ENCODE assay signal across 17 cellular contexts in genomic region chr19:47486900-47487299, GRCh38. TPM values are rescaled to one million over a fixed set of nuclear protein-coding genes. Genes with fewer than 3 reads are reported as not detected.
DNase-seq lines count a peak whose midpoint lies in the region; ATAC-seq, FAIRE-seq and TF ChIP-seq lines count a peak whose summit lies in the region.
"Had no signal": no experiment of that assay in that cellular context is flagged by ENCODE, and none has a peak within 500 bp of the region (broad histone marks: within the 10 kb centered on the region; RNA-seq: fewer than 3 reads in every experiment).

No MANE protein-coding gene starts in this region.

- no peak for TF ChIP-seq RAD21 in K562 (CRISPR knock-in tag; conservative IDR thresholded peaks at IDR 0.05 in 1 of 2, IDR thresholded peaks at IDR 0.05 in 1 of 2)

- intact Hi-C loops in Right ventricle myocardium superior (cut with DNase I): no loop called here
- intact Hi-C loops in left ventricle myocardium inferior (cut with micrococcal nuclease): no loop called here
- intact Hi-C loops in K562 (cut with micrococcal nuclease): no loop called here
- intact Hi-C loops in activated T-helper 2 cell treated with anti-CD3 and anti-CD28 coated beads, Interferon-gamma antibody, Interleukin-2, Interleukin-4, amounts not matched to agents 10 μg/mL and 5 μg/mL and 100 μg/mL, durations not matched to agents 14 hours and 24 hours and 36 hours (cut with micrococcal nuclease): no loop called here

- H3K36me3 ChIP-seq in left ventricle myocardium inferior (peaks cover 35% of the 10 kb centered on the region), K562 (ENCODE audit: control insufficient read depth, insufficient read depth, low read length) (peaks cover 42% of the 10 kb centered on the region)

- H3K27ac ChIP-seq in left ventricle myocardium inferior (replicated peaks) (no peak overlapping the region), K562 (ENCODE audit: extremely low read depth, low read depth, low read length) (no peak overlapping the region)
- H3K27ac ChIP-seq: right atrium auricular region, vagina had no signal

- H3K4me3 ChIP-seq in left ventricle myocardium inferior (no peak overlapping the region), K562 (no peak overlapping the region)
- H3K4me3 ChIP-seq: right atrium auricular region, vagina had no signal

- H3K4me1 ChIP-seq in left ventricle myocardium inferior (peaks cover 21% of the 10 kb centered on the region), K562 (replicated peaks in 1 of 2; ENCODE audit: control insufficient read depth in 2 of 2, insufficient read depth in 2 of 2, low read length in 2 of 2) (peaks cover 3 to 46% of the 10 kb centered on the region in 2 experiments; a peak in 3 of 5 replicates)

- TF ChIP-seq EP300 in K562 (IDR thresholded peaks at IDR 0.05; ENCODE audit: low read length): no peak

- H2AFZ ChIP-seq in K562 (ENCODE audit: low read depth, low read length): no peak overlapping the region

- POLR2A ChIA-PET in K562 (lab: Yijun Ruan, JAX): interaction anchor here (0.6 to 2.0 kb wide), 5 partner anchors 10 to 397 kb away, joined by 3 to 9 read pairs (median 4); no protein-coding TSS in a partner anchor

- no peaks in the 10 kb centered on the region for H3K27me3 ChIP-seq in left ventricle myocardium inferior (ENCODE audit: low read depth)
- H3K27me3 ChIP-seq in K562 (ENCODE audit: control insufficient read depth in 2 of 2, insufficient read depth in 2 of 2, low read length in 2 of 2): no peaks in the 10 kb centered on the region
- H3K27me3 ChIP-seq: right atrium auricular region, vagina had no signal

- TF ChIP-seq POLR2A in K562 (conservative IDR thresholded peaks at IDR 0.05): no peak

- no peaks in the 10 kb centered on the region for H3K9me3 Mint-ChIP-seq in stimulated activated naive CD8-positive, alpha-beta T cell treated with anti-CD3 and anti-CD28 coated beads, Interleukin-15, Interleukin-2, amounts not matched to agents 100 ng/mL and 50 ng/mL, for 24 hours
- no peaks in the 10 kb centered on the region for H3K9me3 Mint-ChIP-seq in activated T-helper 2 cell treated with anti-CD3 and anti-CD28 coated beads, Interferon-gamma antibody, Interleukin-2, Interleukin-4, amounts not matched to agents 10 μg/mL and 5 μg/mL and 100 μg/mL, durations not matched to agents 14 hours and 24 hours and 36 hours

- peak; percentile 35 for DNase-seq in Right ventricle myocardium superior
- DNase-seq in left ventricle myocardium inferior: no peak
- DNase-seq in NCI-H524 (lab: John Stamatoyannopoulos, UW): peak; percentile 61 to 73
- no peak for DNase-seq in K562 (ENCODE audit: extremely low read depth in 1 of 4, low spot score in 3 of 4)
- DNase-seq in activated T-helper 2 cell treated with anti-CD3 and anti-CD28 coated beads, Interferon-gamma antibody, Interleukin-2, Interleukin-4, amounts not matched to agents 10 μg/mL and 5 μg/mL and 100 μg/mL, durations not matched to agents 14 hours and 24 hours and 36 hours (ENCODE audit: low spot score): no peak
- DNase-seq: activated CD4-positive, alpha-beta T cell treated with anti-CD3 and anti-CD28 coated beads for 48 hours; activated effector memory CD4-positive, alpha-beta T cell treated with anti-CD3 and anti-CD28 coated beads, Interleukin-2, amount 50 U/mL, for 16 hours; AML-193; EL; GOT3; NCI-H2107; stimulated activated CD4-positive, alpha-beta T cell treated with anti-CD3 and anti-CD28 coated beads, Interleukin-2, amount 100 ng/mL, for 48 hours had no signal

- FAIRE-seq in K562 (lab: Jason Lieb, UNC): no peak

- H3K4me2 ChIP-seq in K562 (ENCODE audit: insufficient read depth, low read length): no peak overlapping the region

- H3K4me1 Mint-ChIP-seq in stimulated activated naive CD8-positive, alpha-beta T cell treated with anti-CD3 and anti-CD28 coated beads, Interleukin-15, Interleukin-2, amounts not matched to agents 100 ng/mL and 50 ng/mL, for 24 hours (ENCODE audit: low read depth): peaks cover 36% of the 10 kb centered on the region
- H3K4me1 Mint-ChIP-seq in activated T-helper 2 cell treated with anti-CD3 and anti-CD28 coated beads, Interferon-gamma antibody, Interleukin-2, Interleukin-4, amounts not matched to agents 10 μg/mL and 5 μg/mL and 100 μg/mL, durations not matched to agents 14 hours and 24 hours and 36 hours (ENCODE audit: low read depth): peaks cover 22% of the 10 kb centered on the region

- H3K9me1 ChIP-seq in K562 (ENCODE audit: control insufficient read depth, insufficient read depth, low read length): no peaks in the 10 kb centered on the region

- H3K36me3 Mint-ChIP-seq in stimulated activated naive CD8-positive, alpha-beta T cell treated with anti-CD3 and anti-CD28 coated beads, Interleukin-15, Interleukin-2, amounts not matched to agents 100 ng/mL and 50 ng/mL, for 24 hours (ENCODE audit: low read depth): peaks cover 12% of the 10 kb centered on the region
- peaks cover 18% of the 10 kb centered on the region for H3K36me3 Mint-ChIP-seq in activated T-helper 2 cell treated with anti-CD3 and anti-CD28 coated beads, Interferon-gamma antibody, Interleukin-2, Interleukin-4, amounts not matched to agents 10 μg/mL and 5 μg/mL and 100 μg/mL, durations not matched to agents 14 hours and 24 hours and 36 hours (ENCODE audit: low read depth)

- TF ChIP-seq CTCF in left ventricle myocardium inferior (IDR thresholded peaks at IDR 0.05; ENCODE audit: borderline replicate concordance): no peak
- no peak for TF ChIP-seq CTCF in K562 (IDR thresholded peaks at IDR 0.05 in 2 of 3, conservative IDR thresholded peaks at IDR 0.05 in 1 of 3; ENCODE audit: insufficient read depth in 2 of 3, low read depth in 1 of 3, low read length in 3 of 3)

- CTCF ChIA-PET in K562 (lab: Yijun Ruan, JAX; ENCODE audit: low intra/inter-chr PET ratio): no interaction called here

- WGBS in K562 (ENCODE audit: insufficient coverage, low coverage, missing lambda C conversion rate): 79% methylated on average over 9 of the region's 9 CpGs

- H3K4me3 Mint-ChIP-seq in stimulated activated naive CD8-positive, alpha-beta T cell treated with anti-CD3 and anti-CD28 coated beads, Interleukin-15, Interleukin-2, amounts not matched to agents 100 ng/mL and 50 ng/mL, for 24 hours: no peak overlapping the region
- H3K4me3 Mint-ChIP-seq in activated T-helper 2 cell treated with anti-CD3 and anti-CD28 coated beads, Interferon-gamma antibody, Interleukin-2, Interleukin-4, amounts not matched to agents 10 μg/mL and 5 μg/mL and 100 μg/mL, durations not matched to agents 14 hours and 24 hours and 36 hours (ENCODE audit: low read depth): no peak overlapping the region

- in situ Hi-C loops in K562 (cut with MboI): no loop called here

- H3K27me3 Mint-ChIP-seq in stimulated activated naive CD8-positive, alpha-beta T cell treated with anti-CD3 and anti-CD28 coated beads, Interleukin-15, Interleukin-2, amounts not matched to agents 100 ng/mL and 50 ng/mL, for 24 hours: no peaks in the 10 kb centered on the region
- H3K27me3 Mint-ChIP-seq in activated T-helper 2 cell treated with anti-CD3 and anti-CD28 coated beads, Interferon-gamma antibody, Interleukin-2, Interleukin-4, amounts not matched to agents 10 μg/mL and 5 μg/mL and 100 μg/mL, durations not matched to agents 14 hours and 24 hours and 36 hours (ENCODE audit: low read depth): no peaks in the 10 kb centered on the region

- no TSS peak for BruUV-seq in K562 (replicated peaks; lab: Mats Ljungman, UMichigan)

- H3K9me3 ChIP-seq in left ventricle myocardium inferior (replicated peaks): no peaks in the 10 kb centered on the region
- no peaks in the 10 kb centered on the region for H3K9me3 ChIP-seq in K562 (replicated peaks; ENCODE audit: control insufficient read depth, insufficient read depth, low read depth, low read length)
- H3K9me3 ChIP-seq: right atrium auricular region, vagina had no signal

- H3K27ac Mint-ChIP-seq in stimulated activated naive CD8-positive, alpha-beta T cell treated with anti-CD3 and anti-CD28 coated beads, Interleukin-15, Interleukin-2, amounts not matched to agents 100 ng/mL and 50 ng/mL, for 24 hours: peak overlapping the region; percentile 74
- no peak overlapping the region for H3K27ac Mint-ChIP-seq in activated T-helper 2 cell treated with anti-CD3 and anti-CD28 coated beads, Interferon-gamma antibody, Interleukin-2, Interleukin-4, amounts not matched to agents 10 μg/mL and 5 μg/mL and 100 μg/mL, durations not matched to agents 14 hours and 24 hours and 36 hours

- peaks cover 12% of the 10 kb centered on the region for H3K79me2 ChIP-seq in K562 (ENCODE audit: control insufficient read depth, insufficient read depth, low read length)

- no peak for ATAC-seq in Right ventricle myocardium superior (ENCODE audit: poor library complexity)
- no peak for ATAC-seq in K562
- ATAC-seq in GM21825 (IDR thresholded peaks at IDR 0.05; ENCODE audit: unreplicated experiment): no peak
- no peak for ATAC-seq in GM19023 (IDR thresholded peaks at IDR 0.05; ENCODE audit: unreplicated experiment)

- H3K9ac ChIP-seq in K562 (ENCODE audit: insufficient read depth in 1 of 2, low read depth in 2 of 2, low read length in 2 of 2): peak overlapping the region in 1 of 2 experiments; percentile 75; a peak in 2 of 4 replicates

- no peaks in the 10 kb centered on the region for H4K20me1 ChIP-seq in K562 (replicated peaks; ENCODE audit: control insufficient read depth, insufficient read depth, low read length)

RNA-seq across cellular contexts. Expression of gene KPTN, which starts 2.9 kb away (rescaled TPM):
- total RNA-seq in Right ventricle myocardium superior (8.4 TPM), left ventricle myocardium inferior (10.9 TPM), K562 (2014; rRNA removed) (8.5 and 11.9 TPM in 2 replicates), K562 (2014; rRNA removed; fragmentation: Illumina TruSeq; extraction: Trizol) (4.9 and 6.4 TPM in 2 replicates), K562 (2015; rRNA removed; fragmentation: Illumina TruSeq; extraction: Trizol) (7.8 and 8.0 TPM in 2 replicates), K562 (2021) (14.3 and 16.3 TPM in 2 replicates)
- total RNA-seq in K562 (2011; cell fraction: chromatin; rRNA removed; ENCODE audit: low replicate concordance): 6.2 and 16.4 TPM in 2 replicates
- total RNA-seq in K562 (2011; cell fraction: nucleolus; rRNA removed): 13.6 and 14.7 TPM in 2 replicates
- 7.3 and 7.6 TPM in 2 replicates for total RNA-seq in K562 (2011; cell fraction: nucleoplasm; rRNA removed)
- polyA plus RNA-seq in K562 (2011; rRNA removed) (10.0 and 10.5 TPM in 2 replicates), K562 (2014; fragmentation: Illumina TruSeq; extraction: Trizol) (12.3 and 18.2 TPM in 2 replicates), K562 (2014; fragmentation: Nextera tagmentation; extraction: Ambion mirVana) (1 to 10 TPM in 1 of 2 experiments, under 1 TPM in 1; 0.56 to 2.7 TPM), K562 (2014; rRNA removed) (16.2 and 18.6 TPM in 2 replicates)
- 9.7 and 17.1 TPM in 2 replicates for polyA plus RNA-seq in K562 (2011; cell fraction: cytosol; rRNA removed)
- polyA plus RNA-seq in K562 (2011; cell fraction: nucleus; rRNA removed): 28.4 and 49.7 TPM in 2 replicates
- 11.8 and 12.7 TPM in 2 replicates for polyA plus RNA-seq in K562 (2012)
- 2.6 and 4.0 TPM in 2 replicates for polyA minus RNA-seq in K562 (2011; rRNA and poly(A)+ RNA removed)
- 2.9 and 5.1 TPM in 2 replicates for polyA minus RNA-seq in K562 (2011; cell fraction: cytosol; rRNA and poly(A)+ RNA removed)
- 2.8 TPM in 2 replicates for polyA minus RNA-seq in K562 (2011; cell fraction: nucleus; rRNA and poly(A)+ RNA removed)
- 9.6 and 11.3 TPM in 2 replicates for total RNA-seq in activated T-helper 2 cell treated with anti-CD3 and anti-CD28 coated beads, Interferon-gamma antibody, Interleukin-2, Interleukin-4, amounts not matched to agents 10 μg/mL and 5 μg/mL and 100 μg/mL, durations not matched to agents 14 hours and 24 hours and 36 hours

RNA-seq across cellular contexts. Expression of gene SLC8A2, which starts 15.2 kb away (rescaled TPM):
- total RNA-seq in Right ventricle myocardium superior (0.11 TPM), left ventricle myocardium inferior (0.30 TPM), K562 (2014; rRNA removed) (0.64 and 0.86 TPM in 2 replicates), K562 (2014; rRNA removed; fragmentation: Illumina TruSeq; extraction: Trizol) (0.10 and 0.15 TPM in 2 replicates), K562 (2015; rRNA removed; fragmentation: Illumina TruSeq; extraction: Trizol) (0.30 TPM in 1 of 2 replicates, not detected in the other), K562 (2021) (0.60 and 0.66 TPM in 2 replicates)
- total RNA-seq in K562 (2011; cell fraction: chromatin; rRNA removed; ENCODE audit: low replicate concordance): 1.0 and 3.4 TPM in 2 replicates
- 1.2 and 2.0 TPM in 2 replicates for total RNA-seq in K562 (2011; cell fraction: nucleolus; rRNA removed)
- total RNA-seq in K562 (2011; cell fraction: nucleoplasm; rRNA removed): 1.0 and 1.5 TPM in 2 replicates
- polyA plus RNA-seq in K562 (2011; rRNA removed) (0.09 and 0.17 TPM in 2 replicates), K562 (2014; fragmentation: Illumina TruSeq; extraction: Trizol) (0.07 and 0.43 TPM in 2 replicates), K562 (2014; fragmentation: Nextera tagmentation; extraction: Ambion mirVana) (not detected), K562 (2014; rRNA removed) (0.18 and 0.32 TPM in 2 replicates)
- 0.21 and 1.7 TPM in 2 replicates for polyA plus RNA-seq in K562 (2011; cell fraction: cytosol; rRNA removed)
- 0.48 and 1.0 TPM in 2 replicates for polyA plus RNA-seq in K562 (2011; cell fraction: nucleus; rRNA removed)
- polyA plus RNA-seq in K562 (2012): 0.61 and 0.62 TPM in 2 replicates
- 0.42 and 0.49 TPM in 2 replicates for polyA minus RNA-seq in K562 (2011; rRNA and poly(A)+ RNA removed)
- polyA minus RNA-seq in K562 (2011; cell fraction: cytosol; rRNA and poly(A)+ RNA removed): not detected in 2 replicates
- polyA minus RNA-seq in K562 (2011; cell fraction: nucleus; rRNA and poly(A)+ RNA removed): 0.27 and 0.56 TPM in 2 replicates
- not detected in 2 replicates for total RNA-seq in activated T-helper 2 cell treated with anti-CD3 and anti-CD28 coated beads, Interferon-gamma antibody, Interleukin-2, Interleukin-4, amounts not matched to agents 10 μg/mL and 5 μg/mL and 100 μg/mL, durations not matched to agents 14 hours and 24 hours and 36 hours

RNA-seq across cellular contexts. Expression of gene NAPA, which starts 28.0 kb away (rescaled TPM):
- total RNA-seq in Right ventricle myocardium superior (113 TPM), left ventricle myocardium inferior (120 TPM), K562 (2014; rRNA removed) (98.6 and 103 TPM in 2 replicates), K562 (2014; rRNA removed; fragmentation: Illumina TruSeq; extraction: Trizol) (23.3 and 25.7 TPM in 2 replicates), K562 (2015; rRNA removed; fragmentation: Illumina TruSeq; extraction: Trizol) (49.3 and 49.4 TPM in 2 replicates), K562 (2021) (88.5 and 92.6 TPM in 2 replicates)
- total RNA-seq in K562 (2011; cell fraction: chromatin; rRNA removed; ENCODE audit: low replicate concordance): 45.2 and 101 TPM in 2 replicates
- 60.4 and 69.0 TPM in 2 replicates for total RNA-seq in K562 (2011; cell fraction: nucleolus; rRNA removed)
- total RNA-seq in K562 (2011; cell fraction: nucleoplasm; rRNA removed): 46.8 and 63.8 TPM in 2 replicates
- polyA plus RNA-seq in K562 (2011; rRNA removed) (77.5 and 115 TPM in 2 replicates), K562 (2014; fragmentation: Illumina TruSeq; extraction: Trizol) (82.2 and 88.2 TPM in 2 replicates), K562 (2014; fragmentation: Nextera tagmentation; extraction: Ambion mirVana) (10 to 100 TPM in 1 of 2 experiments, 1 to 10 TPM in 1; 5.4 to 22.4 TPM), K562 (2014; rRNA removed) (79.3 and 91.8 TPM in 2 replicates)
- polyA plus RNA-seq in K562 (2011; cell fraction: cytosol; rRNA removed): 74.7 and 132 TPM in 2 replicates
- 52.5 and 61.2 TPM in 2 replicates for polyA plus RNA-seq in K562 (2011; cell fraction: nucleus; rRNA removed)
- 72.3 and 117 TPM in 2 replicates for polyA plus RNA-seq in K562 (2012)
- 66.5 and 83.7 TPM in 2 replicates for polyA minus RNA-seq in K562 (2011; rRNA and poly(A)+ RNA removed)
- polyA minus RNA-seq in K562 (2011; cell fraction: cytosol; rRNA and poly(A)+ RNA removed): 79.6 and 85.6 TPM in 2 replicates
- 26.5 and 37.7 TPM in 2 replicates for polyA minus RNA-seq in K562 (2011; cell fraction: nucleus; rRNA and poly(A)+ RNA removed)
- total RNA-seq in activated T-helper 2 cell treated with anti-CD3 and anti-CD28 coated beads, Interferon-gamma antibody, Interleukin-2, Interleukin-4, amounts not matched to agents 10 μg/mL and 5 μg/mL and 100 μg/mL, durations not matched to agents 14 hours and 24 hours and 36 hours: 56.9 and 60.1 TPM in 2 replicates

Comparison
In these comparisons a context has a peak if more than half of its experiments do, and no peak if none do; other contexts are left out.
1. DNase-seq: peak in Right ventricle myocardium superior (single experiment) and NCI-H524 (2 of 2); none in left ventricle myocardium inferior (single experiment), K562 (0 of 4) and activated T-helper 2 cell treated with anti-CD3 and anti-CD28 coated beads, Interferon-gamma antibody, Interleukin-2, Interleukin-4, amounts not matched to agents 10 μg/mL and 5 μg/mL and 100 μg/mL, durations not matched to agents 14 hours and 24 hours and 36 hours (single experiment).